In the genomic region with DNA sequence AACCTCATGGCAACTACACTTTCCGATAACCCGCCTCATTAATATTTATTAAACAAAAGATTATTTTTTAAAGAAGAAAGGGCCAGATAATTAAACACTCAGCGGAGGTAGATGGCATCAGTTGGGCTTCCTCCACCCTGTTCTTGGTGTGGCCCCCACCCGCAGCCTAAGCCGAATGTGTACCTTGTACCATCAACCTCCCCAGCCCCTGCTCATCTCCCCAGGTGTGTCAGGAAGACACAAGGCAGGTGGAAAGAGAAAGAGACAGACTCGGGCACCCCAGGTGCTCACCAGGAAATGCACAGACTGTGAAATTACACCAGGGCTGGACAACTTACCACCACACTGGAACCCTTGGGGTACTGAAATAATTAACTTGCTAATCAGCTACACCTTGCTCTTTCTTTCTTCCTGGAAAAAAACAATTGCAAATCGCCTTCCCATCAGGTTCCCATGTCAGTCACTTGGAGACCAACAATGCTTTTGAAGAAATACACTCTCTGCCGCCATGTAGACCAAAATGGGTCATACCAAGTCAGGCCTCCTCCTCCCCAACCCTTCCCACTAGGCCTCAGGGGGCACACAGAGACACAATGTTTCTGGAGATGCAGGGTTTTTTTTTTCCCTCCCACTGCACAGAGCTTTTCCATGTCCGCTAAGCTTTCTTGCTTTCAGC, we compare ENCODE assay signal across 1 cellular context.
TF ChIP-seq lines count a peak whose summit lies in the region.

No MANE protein-coding gene starts in this region.

TF ChIP-seq in GM12878, 131 proteins besides CTCF, POLR2A, EP300 and RAD21:
- no peak for TF ChIP-seq YBX1 (IDR thresholded peaks at IDR 0.05)
- no peak for TF ChIP-seq CBX3 (IDR thresholded peaks at IDR 0.05; ENCODE audit: borderline replicate concordance, low read depth)
- TF ChIP-seq, protein P1, sequence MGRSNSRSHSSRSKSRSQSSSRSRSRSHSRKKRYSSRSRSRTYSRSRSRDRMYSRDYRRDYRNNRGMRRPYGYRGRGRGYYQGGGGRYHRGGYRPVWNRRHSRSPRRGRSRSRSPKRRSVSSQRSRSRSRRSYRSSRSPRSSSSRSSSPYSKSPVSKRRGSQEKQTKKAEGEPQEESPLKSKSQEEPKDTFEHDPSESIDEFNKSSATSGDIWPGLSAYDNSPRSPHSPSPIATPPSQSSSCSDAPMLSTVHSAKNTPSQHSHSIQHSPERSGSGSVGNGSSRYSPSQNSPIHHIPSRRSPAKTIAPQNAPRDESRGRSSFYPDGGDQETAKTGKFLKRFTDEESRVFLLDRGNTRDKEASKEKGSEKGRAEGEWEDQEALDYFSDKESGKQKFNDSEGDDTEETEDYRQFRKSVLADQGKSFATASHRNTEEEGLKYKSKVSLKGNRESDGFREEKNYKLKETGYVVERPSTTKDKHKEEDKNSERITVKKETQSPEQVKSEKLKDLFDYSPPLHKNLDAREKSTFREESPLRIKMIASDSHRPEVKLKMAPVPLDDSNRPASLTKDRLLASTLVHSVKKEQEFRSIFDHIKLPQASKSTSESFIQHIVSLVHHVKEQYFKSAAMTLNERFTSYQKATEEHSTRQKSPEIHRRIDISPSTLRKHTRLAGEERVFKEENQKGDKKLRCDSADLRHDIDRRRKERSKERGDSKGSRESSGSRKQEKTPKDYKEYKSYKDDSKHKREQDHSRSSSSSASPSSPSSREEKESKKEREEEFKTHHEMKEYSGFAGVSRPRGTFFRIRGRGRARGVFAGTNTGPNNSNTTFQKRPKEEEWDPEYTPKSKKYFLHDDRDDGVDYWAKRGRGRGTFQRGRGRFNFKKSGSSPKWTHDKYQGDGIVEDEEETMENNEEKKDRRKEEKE (IDR thresholded peaks at IDR 0.05), result no peak
- TF ChIP-seq, protein P2, sequence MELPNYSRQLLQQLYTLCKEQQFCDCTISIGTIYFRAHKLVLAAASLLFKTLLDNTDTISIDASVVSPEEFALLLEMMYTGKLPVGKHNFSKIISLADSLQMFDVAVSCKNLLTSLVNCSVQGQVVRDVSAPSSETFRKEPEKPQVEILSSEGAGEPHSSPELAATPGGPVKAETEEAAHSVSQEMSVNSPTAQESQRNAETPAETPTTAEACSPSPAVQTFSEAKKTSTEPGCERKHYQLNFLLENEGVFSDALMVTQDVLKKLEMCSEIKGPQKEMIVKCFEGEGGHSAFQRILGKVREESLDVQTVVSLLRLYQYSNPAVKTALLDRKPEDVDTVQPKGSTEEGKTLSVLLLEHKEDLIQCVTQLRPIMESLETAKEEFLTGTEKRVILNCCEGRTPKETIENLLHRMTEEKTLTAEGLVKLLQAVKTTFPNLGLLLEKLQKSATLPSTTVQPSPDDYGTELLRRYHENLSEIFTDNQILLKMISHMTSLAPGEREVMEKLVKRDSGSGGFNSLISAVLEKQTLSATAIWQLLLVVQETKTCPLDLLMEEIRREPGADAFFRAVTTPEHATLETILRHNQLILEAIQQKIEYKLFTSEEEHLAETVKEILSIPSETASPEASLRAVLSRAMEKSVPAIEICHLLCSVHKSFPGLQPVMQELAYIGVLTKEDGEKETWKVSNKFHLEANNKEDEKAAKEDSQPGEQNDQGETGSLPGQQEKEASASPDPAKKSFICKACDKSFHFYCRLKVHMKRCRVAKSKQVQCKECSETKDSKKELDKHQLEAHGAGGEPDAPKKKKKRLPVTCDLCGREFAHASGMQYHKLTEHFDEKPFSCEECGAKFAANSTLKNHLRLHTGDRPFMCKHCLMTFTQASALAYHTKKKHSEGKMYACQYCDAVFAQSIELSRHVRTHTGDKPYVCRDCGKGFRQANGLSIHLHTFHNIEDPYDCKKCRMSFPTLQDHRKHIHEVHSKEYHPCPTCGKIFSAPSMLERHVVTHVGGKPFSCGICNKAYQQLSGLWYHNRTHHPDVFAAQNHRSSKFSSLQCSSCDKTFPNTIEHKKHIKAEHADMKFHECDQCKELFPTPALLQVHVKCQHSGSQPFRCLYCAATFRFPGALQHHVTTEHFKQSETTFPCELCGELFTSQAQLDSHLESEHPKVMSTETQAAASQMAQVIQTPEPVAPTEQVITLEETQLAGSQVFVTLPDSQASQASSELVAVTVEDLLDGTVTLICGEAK (IDR thresholded peaks at IDR 0.05; ENCODE audit: borderline replicate concordance), result 0 out of 2 replicates have a peak, but pooled peaks have one; percentile 2
- TF ChIP-seq ZNF274 (IDR thresholded peaks at IDR 0.05; ENCODE audit: insufficient read depth, insufficient read length), result no peak
- TF ChIP-seq BMI1 (IDR thresholded peaks at IDR 0.05; ENCODE audit: borderline replicate concordance), result no peak
- no peak for TF ChIP-seq ZZZ3 (IDR thresholded peaks at IDR 0.05; ENCODE audit: control insufficient read depth, insufficient read length, low read depth)
- no peak for TF ChIP-seq NR2C1 (IDR thresholded peaks at IDR 0.05)
TF ChIP-seq in GM12878: peak in this region for 1.
